17 cellular contexts compared by ENCODE assay signal in the genomic region with DNA sequence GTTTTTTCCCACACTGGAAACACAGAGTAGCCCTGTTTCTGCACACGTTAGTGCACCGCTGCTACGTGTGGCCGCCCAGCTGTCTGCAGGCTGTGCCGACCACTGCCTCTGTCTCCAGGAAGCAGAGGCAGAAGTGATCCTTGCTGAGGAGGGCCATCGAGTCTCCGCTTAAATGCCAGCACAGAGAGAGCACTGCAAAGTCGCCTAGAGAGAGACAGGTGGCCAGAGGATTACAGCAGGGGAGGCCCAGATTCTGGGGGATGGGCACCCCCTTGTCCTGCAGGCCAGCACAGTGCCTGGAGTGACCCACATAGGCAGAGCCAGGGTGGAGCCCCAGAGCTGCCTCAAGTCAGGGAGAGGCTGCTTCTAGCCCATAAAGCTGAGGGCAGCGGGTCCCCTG. TPM values are rescaled to one million over a fixed set of nuclear protein-coding genes. Genes with fewer than 3 reads are reported as not detected.
DNase-seq lines count a peak whose midpoint lies in the region; ATAC-seq, FAIRE-seq and TF ChIP-seq lines count a peak whose summit lies in the region.
"Had no signal": no experiment of that assay in that cellular context is flagged by ENCODE, and none has a peak within 500 bp of the region (broad histone marks: within the 10 kb centered on the region; RNA-seq: fewer than 3 reads in every experiment).

No MANE protein-coding gene starts in this region.

- no peak overlapping the region for H2AFZ ChIP-seq in HepG2 (ENCODE audit: low read length)

- no peaks in the 10 kb centered on the region for H4K20me1 ChIP-seq in HepG2 (ENCODE audit: insufficient read depth, low read length)

- H3K9me3 ChIP-seq in HepG2 (ENCODE audit: low read length), result no peaks in the 10 kb centered on the region
- no peaks in the 10 kb centered on the region for H3K9me3 ChIP-seq in sigmoid colon

- in situ Hi-C loops in HepG2 (cut with HindIII; ENCODE audit: extremely low pct_ligation_motif_present, low pct_unique_long_range_greater_than_20kb), result no loop called here

- no peaks in the 10 kb centered on the region for H3K27me3 Mint-ChIP-seq in activated CD8-positive, alpha-beta memory T cell treated with anti-CD3 and anti-CD28 coated beads, Interleukin-2, amount 10 ng/mL, durations not matched to agents 7 days and 5 days
- no peaks in the 10 kb centered on the region for H3K27me3 Mint-ChIP-seq in Calu3 (ENCODE audit: unreplicated experiment)

- H3K4me1 ChIP-seq in HepG2 (ENCODE audit: insufficient read depth, low read length), result peaks cover 7% of the 10 kb centered on the region
- peaks cover 0 to 7% (median 2%) of the 10 kb centered on the region in 4 donors for H3K4me1 ChIP-seq in sigmoid colon

- H3K9ac ChIP-seq in HepG2 (ENCODE audit: insufficient read depth, low read depth, low read length), result no peak overlapping the region

- H3K27ac ChIP-seq in RWPE1 (peak overlapping the region; percentile 48), HepG2 (ENCODE audit: extremely low read length, insufficient read depth, low read length) (no peak overlapping the region), sigmoid colon (no peak overlapping the region)
- H3K27ac ChIP-seq: C4-2B, HL-60 had no signal

- TF ChIP-seq POLR2A in HepG2 (IDR thresholded peaks at IDR 0.05; ENCODE audit: insufficient read depth in 1 of 2, low read depth in 2 of 2, low read length in 2 of 2) (no peak), sigmoid colon (IDR thresholded peaks at IDR 0.05) (no peak)

- H3K9me3 Mint-ChIP-seq in activated CD8-positive, alpha-beta memory T cell treated with anti-CD3 and anti-CD28 coated beads, Interleukin-2, amount 10 ng/mL, durations not matched to agents 7 days and 5 days (ENCODE audit: low read depth), result no peaks in the 10 kb centered on the region
- H3K9me3 Mint-ChIP-seq in Calu3 (ENCODE audit: low read depth, unreplicated experiment), result no peaks in the 10 kb centered on the region

- peaks cover 8% of the 10 kb centered on the region for H3K36me3 Mint-ChIP-seq in activated CD8-positive, alpha-beta memory T cell treated with anti-CD3 and anti-CD28 coated beads, Interleukin-2, amount 10 ng/mL, durations not matched to agents 7 days and 5 days
- peaks cover 23% of the 10 kb centered on the region for H3K36me3 Mint-ChIP-seq in Calu3 (ENCODE audit: insufficient read depth, unreplicated experiment)

- H3K27me3 ChIP-seq in HepG2 (ENCODE audit: control insufficient read depth in 1 of 2, insufficient read depth in 2 of 2, low read length in 2 of 2), result no peaks in the 10 kb centered on the region
- no peaks in the 10 kb centered on the region for H3K27me3 ChIP-seq in sigmoid colon

- CTCF ChIA-PET in activated CD8-positive, alpha-beta memory T cell treated with anti-CD3 and anti-CD28 coated beads, Interleukin-2, amount 10 ng/mL, durations not matched to agents 7 days and 5 days (lab: Charles Lee), result interaction anchor here (1.0 to 4.4 kb wide), 3 partner anchors 12 to 22 kb away, joined by 3 to 24 read pairs (median 3); no protein-coding TSS in a partner anchor
- CTCF ChIA-PET in RWPE1 (lab: Yijun Ruan, JAX) (interaction anchor here (1.5 kb wide), 1 partner anchor 94 kb away, joined by 6 read pairs; no protein-coding TSS in a partner anchor), HepG2 (lab: Yijun Ruan, JAX; ENCODE audit: low intra/inter-chr PET ratio, low total read pairs) (no interaction called here), Calu3 (lab: Charles Lee) (no interaction called here)

- H3K27ac Mint-ChIP-seq in activated CD8-positive, alpha-beta memory T cell treated with anti-CD3 and anti-CD28 coated beads, Interleukin-2, amount 10 ng/mL, durations not matched to agents 7 days and 5 days, result peak overlapping the region; percentile 19
- H3K27ac Mint-ChIP-seq in Calu3 (ENCODE audit: unreplicated experiment), result no peak overlapping the region

- ATAC-seq in activated CD8-positive, alpha-beta memory T cell treated with anti-CD3 and anti-CD28 coated beads, Interleukin-2, amount 10 ng/mL, durations not matched to agents 7 days and 5 days, result no peak
- peak; percentile 17 for ATAC-seq in HepG2
- ATAC-seq: PC-3 had no signal

- BruUV-seq in HepG2 (replicated peaks; lab: Mats Ljungman, UMichigan) (no TSS peak), Calu3 (replicated peaks; lab: Mats Ljungman, UMichigan) (no TSS peak)

- H3K4me3 Mint-ChIP-seq in activated CD8-positive, alpha-beta memory T cell treated with anti-CD3 and anti-CD28 coated beads, Interleukin-2, amount 10 ng/mL, durations not matched to agents 7 days and 5 days, result no peak overlapping the region
- no peak overlapping the region for H3K4me3 Mint-ChIP-seq in Calu3 (ENCODE audit: low read depth, unreplicated experiment)

- peaks cover 5% of the 10 kb centered on the region for H3K4me1 Mint-ChIP-seq in activated CD8-positive, alpha-beta memory T cell treated with anti-CD3 and anti-CD28 coated beads, Interleukin-2, amount 10 ng/mL, durations not matched to agents 7 days and 5 days
- H3K4me1 Mint-ChIP-seq in Calu3 (ENCODE audit: low read depth, unreplicated experiment), result no peaks in the 10 kb centered on the region

- H3K4me2 ChIP-seq in HepG2 (ENCODE audit: low read depth, low read length), result no peak overlapping the region

- TF ChIP-seq CTCF in RWPE1 (conservative IDR thresholded peaks at IDR 0.05; ENCODE audit: low read depth), result no peak
- no peak for TF ChIP-seq CTCF in HepG2 (CRISPR knock-in tag; IDR thresholded peaks at IDR 0.05)
- TF ChIP-seq CTCF in Calu3 (IDR thresholded peaks at IDR 0.05; ENCODE audit: unreplicated experiment), result no peak
- TF ChIP-seq CTCF in sigmoid colon (IDR thresholded peaks at IDR 0.05), result no peak

- TF ChIP-seq EP300 in HepG2 (IDR thresholded peaks at IDR 0.05; ENCODE audit: low read depth in 2 of 2, low read length in 2 of 2) (no peak), HepG2 (CRISPR knock-in tag; IDR thresholded peaks at IDR 0.05; ENCODE audit: borderline replicate concordance) (no peak), sigmoid colon (IDR thresholded peaks at IDR 0.05) (no peak)

- DNase-seq in activated CD8-positive, alpha-beta memory T cell treated with anti-CD3 and anti-CD28 coated beads, Interleukin-2, amount 10 ng/mL, durations not matched to agents 7 days and 5 days, result no peak
- DNase-seq in activated CD8-positive, alpha-beta memory T cell treated with anti-CD3 and anti-CD28 coated beads for 24 hours, result no peak
- DNase-seq in RWPE1 (ENCODE audit: low spot score) (no peak), HepG2 (ENCODE audit: low spot score) (no peak), Calu3 (no peak), sigmoid colon (no peak), NCI-H2029 treated with DMSO at 0.1 percent for 48 hours (lab: John Stamatoyannopoulos, UW) (no peak), DMS 273 (lab: John Stamatoyannopoulos, UW; ENCODE audit: unreplicated experiment) (no peak)
- DNase-seq: DMS153, MV-4-11, NCI-H187 treated with DMSO at 0.1 percent for 48 hours, PC-3 had no signal

- no peak for FAIRE-seq in HepG2 (lab: Jason Lieb, UNC)
- FAIRE-seq: H54, HTR-8/SVneo, K562 had no signal

- peaks cover 33 to 57% of the 10 kb centered on the region in 2 experiments for H3K36me3 ChIP-seq in HepG2 (replicated peaks in 1 of 2; ENCODE audit: control insufficient read depth in 1 of 2, insufficient read depth in 2 of 2, low read length in 2 of 2)
- H3K36me3 ChIP-seq in sigmoid colon, result peaks cover 23 to 93% (median 50%) of the 10 kb centered on the region in 4 donors

- intact Hi-C loops in HepG2 (cut with micrococcal nuclease; ENCODE audit: unreplicated experiment) (no loop called here), Calu3 (cut with micrococcal nuclease; ENCODE audit: unreplicated experiment) (no loop called here), sigmoid colon (cut with DNase I) (no loop called here)

- peaks cover 1% of the 10 kb centered on the region for H3K79me2 ChIP-seq in HepG2 (ENCODE audit: insufficient read depth, low read length)

- WGBS in HepG2 (ENCODE audit: low lambda C conversion rate), result 95% methylated on average over 8 of the region's 9 CpGs
- 83 to 85% methylated on average over 9 of the region's 9 CpGs for WGBS in sigmoid colon, 2 donors

- TF ChIP-seq RAD21 in HepG2 (CRISPR knock-in tag; IDR thresholded peaks at IDR 0.05), result no peak

- POLR2A ChIA-PET in RWPE1 (lab: Yijun Ruan, JAX; ENCODE audit: low non-redundant PET) (no interaction called here), HepG2 (lab: Yijun Ruan, JAX) (no interaction called here)

- H3K4me3 ChIP-seq in HepG2 (replicated peaks in 1 of 3; ENCODE audit: insufficient read depth in 1 of 3, low read depth in 2 of 3, low read length in 3 of 3) (no peak overlapping the region), sigmoid colon (no peak overlapping the region)
- H3K4me3 ChIP-seq: K562 had no signal

RNA-seq across cellular contexts. Expression of a gene that starts 6.1 kb away (rescaled TPM):
- total RNA-seq in activated CD8-positive, alpha-beta memory T cell treated with anti-CD3 and anti-CD28 coated beads, Interleukin-2, amount 10 ng/mL, durations not matched to agents 7 days and 5 days, result 10 to 100 TPM in 1 of 2 experiments, 1 to 10 TPM in 1; 8.6 to 13.2 TPM
- 21.3 and 31.7 TPM in 2 replicates for total RNA-seq in HepG2 (2016; rRNA removed; fragmentation: Illumina TruSeq; extraction: Trizol)
- total RNA-seq in HepG2 (2016; cell fraction: cytosol; rRNA removed; fragmentation: Illumina TruSeq; extraction: Trizol; ENCODE audit: low read depth), result 5.7 and 6.3 TPM in 2 replicates
- total RNA-seq in HepG2 (2016; cell fraction: insoluble cytoplasmic fraction; rRNA removed; fragmentation: Illumina TruSeq; extraction: Trizol), result 20.0 and 34.6 TPM in 2 replicates
- 26.8 and 28.4 TPM in 2 replicates for total RNA-seq in HepG2 (2016; cell fraction: membrane; rRNA removed; fragmentation: Illumina TruSeq; extraction: Trizol)
- 13.9 and 17.8 TPM in 2 replicates for total RNA-seq in HepG2 (2016; cell fraction: nucleus; rRNA removed; fragmentation: Illumina TruSeq; extraction: Trizol)
- 37.4 and 44.3 TPM in 2 replicates for polyA plus RNA-seq in HepG2 (2011; rRNA removed)
- 39.8 and 48.5 TPM in 2 replicates for polyA plus RNA-seq in HepG2 (2011; cell fraction: cytosol; rRNA removed)
- polyA plus RNA-seq in HepG2 (2011; cell fraction: nucleus; rRNA removed), result 18.5 and 21.7 TPM in 2 replicates
- 32.1 and 36.9 TPM in 2 replicates for polyA plus RNA-seq in HepG2 (2012)
- polyA plus RNA-seq in HepG2 (2016; cell fraction: cytosol; fragmentation: Illumina TruSeq; extraction: Trizol; ENCODE audit: low read depth), result 9.7 and 10.7 TPM in 2 replicates
- 66.4 and 67.1 TPM in 2 replicates for polyA plus RNA-seq in HepG2 (2016; cell fraction: insoluble cytoplasmic fraction; fragmentation: Illumina TruSeq; extraction: Trizol; ENCODE audit: low read depth)
- 27.9 and 28.2 TPM in 2 replicates for polyA plus RNA-seq in HepG2 (2016; cell fraction: membrane; fragmentation: Illumina TruSeq; extraction: Trizol; ENCODE audit: low read depth)
- polyA plus RNA-seq in HepG2 (2016; cell fraction: nucleus; fragmentation: Illumina TruSeq; extraction: Trizol; ENCODE audit: insufficient read depth, low read depth), result 42.7 TPM in 2 replicates
- 33.6 and 37.3 TPM in 2 replicates for polyA minus RNA-seq in HepG2 (2011; rRNA and poly(A)+ RNA removed; ENCODE audit: low replicate concordance)
- polyA minus RNA-seq in HepG2 (2011; cell fraction: cytosol; rRNA and poly(A)+ RNA removed), result 24.6 and 30.2 TPM in 2 replicates
- polyA minus RNA-seq in HepG2 (2011; cell fraction: nucleus; rRNA and poly(A)+ RNA removed), result 8.0 and 10.2 TPM in 2 replicates
- total RNA-seq in Calu3 (2022), result 22.5 and 27.3 TPM in 2 replicates
- 10 to 100 TPM; 34.9 to 51.8 (median 43.2) TPM for total RNA-seq in sigmoid colon
- 100 to 1,000 TPM in 1 of 3 donors, 10 to 100 TPM in 2; 43.6 to 105 (median 85.9) TPM for polyA plus RNA-seq in sigmoid colon

RNA-seq across cellular contexts. Expression of a gene that starts 19.0 kb away (rescaled TPM):
- total RNA-seq in activated CD8-positive, alpha-beta memory T cell treated with anti-CD3 and anti-CD28 coated beads, Interleukin-2, amount 10 ng/mL, durations not matched to agents 7 days and 5 days, result 10 to 100 TPM; 38.1 to 43.8 TPM
- total RNA-seq in HepG2 (2016; rRNA removed; fragmentation: Illumina TruSeq; extraction: Trizol) (18.1 and 21.0 TPM in 2 replicates), Calu3 (2022) (14.9 and 18.6 TPM in 2 replicates), sigmoid colon (10 to 100 TPM; 11.4 to 17.2 (median 14.8) TPM)
- total RNA-seq in HepG2 (2016; cell fraction: cytosol; rRNA removed; fragmentation: Illumina TruSeq; extraction: Trizol; ENCODE audit: low read depth), result 5.0 and 5.8 TPM in 2 replicates
- total RNA-seq in HepG2 (2016; cell fraction: insoluble cytoplasmic fraction; rRNA removed; fragmentation: Illumina TruSeq; extraction: Trizol), result 20.2 and 20.3 TPM in 2 replicates
- 8.8 and 10.8 TPM in 2 replicates for total RNA-seq in HepG2 (2016; cell fraction: membrane; rRNA removed; fragmentation: Illumina TruSeq; extraction: Trizol)
- total RNA-seq in HepG2 (2016; cell fraction: nucleus; rRNA removed; fragmentation: Illumina TruSeq; extraction: Trizol), result 14.3 and 17.1 TPM in 2 replicates
- polyA plus RNA-seq in HepG2 (2011; rRNA removed) (40.4 and 44.1 TPM in 2 replicates), sigmoid colon (10 to 100 TPM; 17.4 to 24.2 (median 18.7) TPM)
- 27.5 and 35.0 TPM in 2 replicates for polyA plus RNA-seq in HepG2 (2011; cell fraction: cytosol; rRNA removed)
- polyA plus RNA-seq in HepG2 (2011; cell fraction: nucleus; rRNA removed), result 78.4 and 79.9 TPM in 2 replicates
- polyA plus RNA-seq in HepG2 (2012), result 12.9 and 18.3 TPM in 2 replicates
- 5.5 TPM in 2 replicates for polyA plus RNA-seq in HepG2 (2016; cell fraction: cytosol; fragmentation: Illumina TruSeq; extraction: Trizol; ENCODE audit: low read depth)
- polyA plus RNA-seq in HepG2 (2016; cell fraction: insoluble cytoplasmic fraction; fragmentation: Illumina TruSeq; extraction: Trizol; ENCODE audit: low read depth), result 19.4 and 25.1 TPM in 2 replicates
- polyA plus RNA-seq in HepG2 (2016; cell fraction: membrane; fragmentation: Illumina TruSeq; extraction: Trizol; ENCODE audit: low read depth), result 6.3 and 7.2 TPM in 2 replicates
- 41.4 and 53.5 TPM in 2 replicates for polyA plus RNA-seq in HepG2 (2016; cell fraction: nucleus; fragmentation: Illumina TruSeq; extraction: Trizol; ENCODE audit: insufficient read depth, low read depth)
- 43.7 and 46.5 TPM in 2 replicates for polyA minus RNA-seq in HepG2 (2011; rRNA and poly(A)+ RNA removed; ENCODE audit: low replicate concordance)
- 11.9 and 16.4 TPM in 2 replicates for polyA minus RNA-seq in HepG2 (2011; cell fraction: cytosol; rRNA and poly(A)+ RNA removed)
- 18.4 and 19.5 TPM in 2 replicates for polyA minus RNA-seq in HepG2 (2011; cell fraction: nucleus; rRNA and poly(A)+ RNA removed)

RNA-seq across cellular contexts. Expression of a gene that starts 19.6 kb away (rescaled TPM):
- 10 to 100 TPM in 1 of 2 experiments, 1 to 10 TPM in 1; 2.1 to 11.2 TPM for total RNA-seq in activated CD8-positive, alpha-beta memory T cell treated with anti-CD3 and anti-CD28 coated beads, Interleukin-2, amount 10 ng/mL, durations not matched to agents 7 days and 5 days
- total RNA-seq in HepG2 (2016; rRNA removed; fragmentation: Illumina TruSeq; extraction: Trizol) (0.76 and 1.9 TPM in 2 replicates), Calu3 (2022) (32.4 and 33.8 TPM in 2 replicates), sigmoid colon (10 to 100 TPM in 2 of 4 donors, 1 to 10 TPM in 2; 4.3 to 31.9 (median 12.2) TPM)
- total RNA-seq in HepG2 (2016; cell fraction: cytosol; rRNA removed; fragmentation: Illumina TruSeq; extraction: Trizol; ENCODE audit: low read depth), result 0.18 and 0.61 TPM in 2 replicates
- total RNA-seq in HepG2 (2016; cell fraction: insoluble cytoplasmic fraction; rRNA removed; fragmentation: Illumina TruSeq; extraction: Trizol), result 0.70 and 2.7 TPM in 2 replicates
- total RNA-seq in HepG2 (2016; cell fraction: membrane; rRNA removed; fragmentation: Illumina TruSeq; extraction: Trizol), result 0.52 and 0.96 TPM in 2 replicates
- 2.7 and 3.4 TPM in 2 replicates for total RNA-seq in HepG2 (2016; cell fraction: nucleus; rRNA removed; fragmentation: Illumina TruSeq; extraction: Trizol)
- polyA plus RNA-seq in HepG2 (2011; rRNA removed) (1.9 and 3.5 TPM in 2 replicates), sigmoid colon (1 to 10 TPM in 2 of 3 donors, not detected in 1; 2.4 to 9.8 TPM)
- polyA plus RNA-seq in HepG2 (2011; cell fraction: cytosol; rRNA removed), result 0.90 and 1.8 TPM in 2 replicates
- polyA plus RNA-seq in HepG2 (2011; cell fraction: nucleus; rRNA removed), result 68.1 and 94.7 TPM in 2 replicates
- polyA plus RNA-seq in HepG2 (2012), result 3.6 and 4.8 TPM in 2 replicates
- polyA plus RNA-seq in HepG2 (2016; cell fraction: cytosol; fragmentation: Illumina TruSeq; extraction: Trizol; ENCODE audit: low read depth), result 0.09 and 0.19 TPM in 2 replicates
- 0.80 and 1.3 TPM in 2 replicates for polyA plus RNA-seq in HepG2 (2016; cell fraction: insoluble cytoplasmic fraction; fragmentation: Illumina TruSeq; extraction: Trizol; ENCODE audit: low read depth)
- 0.19 and 0.34 TPM in 2 replicates for polyA plus RNA-seq in HepG2 (2016; cell fraction: membrane; fragmentation: Illumina TruSeq; extraction: Trizol; ENCODE audit: low read depth)
- polyA plus RNA-seq in HepG2 (2016; cell fraction: nucleus; fragmentation: Illumina TruSeq; extraction: Trizol; ENCODE audit: insufficient read depth, low read depth), result 8.1 and 10.4 TPM in 2 replicates
- 3.5 and 4.6 TPM in 2 replicates for polyA minus RNA-seq in HepG2 (2011; rRNA and poly(A)+ RNA removed; ENCODE audit: low replicate concordance)
- polyA minus RNA-seq in HepG2 (2011; cell fraction: cytosol; rRNA and poly(A)+ RNA removed), result 1.7 and 2.4 TPM in 2 replicates
- 5.6 and 10.6 TPM in 2 replicates for polyA minus RNA-seq in HepG2 (2011; cell fraction: nucleus; rRNA and poly(A)+ RNA removed)

RNA-seq across cellular contexts. Expression of a gene that starts 21.4 kb away (rescaled TPM):
- 10 to 100 TPM in 1 of 2 experiments, 1 to 10 TPM in 1; 2.1 to 15.2 TPM for total RNA-seq in activated CD8-positive, alpha-beta memory T cell treated with anti-CD3 and anti-CD28 coated beads, Interleukin-2, amount 10 ng/mL, durations not matched to agents 7 days and 5 days
- total RNA-seq in HepG2 (2016; rRNA removed; fragmentation: Illumina TruSeq; extraction: Trizol) (0.69 and 1.1 TPM in 2 replicates), Calu3 (2022) (0.34 and 0.54 TPM in 2 replicates), sigmoid colon (not detected)
- total RNA-seq in HepG2 (2016; cell fraction: cytosol; rRNA removed; fragmentation: Illumina TruSeq; extraction: Trizol; ENCODE audit: low read depth), result 0.35 and 0.51 TPM in 2 replicates
- 0.39 and 1.1 TPM in 2 replicates for total RNA-seq in HepG2 (2016; cell fraction: insoluble cytoplasmic fraction; rRNA removed; fragmentation: Illumina TruSeq; extraction: Trizol)
- 1.3 and 1.4 TPM in 2 replicates for total RNA-seq in HepG2 (2016; cell fraction: membrane; rRNA removed; fragmentation: Illumina TruSeq; extraction: Trizol)
- 1.7 and 2.1 TPM in 2 replicates for total RNA-seq in HepG2 (2016; cell fraction: nucleus; rRNA removed; fragmentation: Illumina TruSeq; extraction: Trizol)
- polyA plus RNA-seq in HepG2 (2011; rRNA removed) (0.49 and 0.59 TPM in 2 replicates), sigmoid colon (under 1 TPM in 2 of 3 donors, not detected in 1; 0.22 to 0.69 TPM)
- 0.10 and 0.28 TPM in 2 replicates for polyA plus RNA-seq in HepG2 (2011; cell fraction: cytosol; rRNA removed)
- polyA plus RNA-seq in HepG2 (2011; cell fraction: nucleus; rRNA removed), result 1.8 and 3.5 TPM in 2 replicates
- 0.37 and 0.74 TPM in 2 replicates for polyA plus RNA-seq in HepG2 (2012)
- polyA plus RNA-seq in HepG2 (2016; cell fraction: cytosol; fragmentation: Illumina TruSeq; extraction: Trizol; ENCODE audit: low read depth), result 0.45 and 0.53 TPM in 2 replicates
- 1.5 and 1.9 TPM in 2 replicates for polyA plus RNA-seq in HepG2 (2016; cell fraction: insoluble cytoplasmic fraction; fragmentation: Illumina TruSeq; extraction: Trizol; ENCODE audit: low read depth)
- polyA plus RNA-seq in HepG2 (2016; cell fraction: membrane; fragmentation: Illumina TruSeq; extraction: Trizol; ENCODE audit: low read depth), result 0.93 and 1.4 TPM in 2 replicates
- 3.4 and 3.9 TPM in 2 replicates for polyA plus RNA-seq in HepG2 (2016; cell fraction: nucleus; fragmentation: Illumina TruSeq; extraction: Trizol; ENCODE audit: insufficient read depth, low read depth)
- 0.48 TPM in 1 of 2 replicates, not detected in the other for polyA minus RNA-seq in HepG2 (2011; rRNA and poly(A)+ RNA removed; ENCODE audit: low replicate concordance)
- polyA minus RNA-seq in HepG2 (2011; cell fraction: cytosol; rRNA and poly(A)+ RNA removed), result 0.30 and 0.62 TPM in 2 replicates
- 0.99 and 1.2 TPM in 2 replicates for polyA minus RNA-seq in HepG2 (2011; cell fraction: nucleus; rRNA and poly(A)+ RNA removed)

Comparison
In these comparisons a context has a peak if more than half of its experiments do, and no peak if none do; other contexts are left out.
1. CTCF ChIA-PET loops: an anchor here in activated CD8-positive, alpha-beta memory T cell treated with anti-CD3 and anti-CD28 coated beads, Interleukin-2, amount 10 ng/mL, durations not matched to agents 7 days and 5 days (1.0 to 4.4 kb wide) and RWPE1 (1.5 kb wide); none called in HepG2 and Calu3.